In the genomic region with DNA sequence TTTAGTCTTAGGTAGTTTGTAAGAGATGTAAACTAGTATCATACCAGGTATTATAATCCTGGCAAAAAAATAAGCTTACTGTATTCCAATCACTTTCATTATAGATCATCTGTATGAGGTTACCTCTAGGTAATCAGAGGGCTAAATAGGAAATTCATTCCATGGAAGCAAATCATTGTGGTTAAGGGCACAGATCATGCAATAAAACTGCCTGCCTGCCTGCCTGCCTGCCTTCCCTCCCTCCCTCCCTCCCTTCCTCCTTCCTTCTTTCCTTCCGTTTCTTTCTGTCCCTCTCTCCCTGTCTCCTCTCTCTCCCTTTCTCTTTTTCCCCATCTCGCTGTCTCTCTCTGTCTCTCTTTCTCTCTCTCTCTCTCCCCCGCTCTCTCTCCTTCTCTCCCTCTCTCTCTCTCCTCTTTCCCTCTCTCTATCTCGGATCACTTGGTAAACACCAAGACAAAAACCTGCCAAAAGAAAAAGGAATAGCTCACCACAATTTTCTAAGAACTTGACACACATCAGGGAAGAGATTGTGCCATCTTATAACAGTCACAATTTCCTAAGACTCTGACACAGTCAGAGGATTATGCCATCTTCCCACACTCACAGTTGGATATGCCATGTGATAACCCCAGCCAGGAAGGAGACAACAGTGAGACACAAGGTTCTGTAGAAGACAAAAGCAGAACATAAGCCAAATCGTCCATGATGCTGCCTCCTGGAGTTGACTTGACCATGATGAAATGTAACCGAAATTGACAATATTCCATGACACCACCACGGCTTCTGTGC, we compare ENCODE assay signal across 14 cellular contexts. TPM values are rescaled to one million over a fixed set of nuclear protein-coding genes. Genes with fewer than 3 reads are reported as not detected.
DNase-seq lines count a peak whose midpoint lies in the region; ATAC-seq, FAIRE-seq and TF ChIP-seq lines count a peak whose summit lies in the region.
"Had no signal": no experiment of that assay in that cellular context is flagged by ENCODE, and none has a peak within 500 bp of the region (broad histone marks: within the 10 kb centered on the region; RNA-seq: fewer than 3 reads in every experiment).

No MANE protein-coding gene starts in this region.

- no peak for TF ChIP-seq CTCF in fibroblast of mammary gland (conservative IDR thresholded peaks at IDR 0.05; ENCODE audit: control insufficient read depth, insufficient read depth, low read depth, low read length)

- H3K4me3 ChIP-seq in fibroblast of mammary gland (ENCODE audit: control insufficient read depth, low read depth, low read length), result no peak overlapping the region
- H3K4me3 ChIP-seq: dorsolateral prefrontal cortex had no signal

- peak; percentile 38 for ATAC-seq in Right ventricle myocardium superior (ENCODE audit: poor library complexity)
- ATAC-seq in GM18502 (IDR thresholded peaks at IDR 0.05; ENCODE audit: poor library complexity, unreplicated experiment), result no peak
- ATAC-seq: HCT116 had no signal

- no peak for DNase-seq in Right ventricle myocardium superior
- no peak for DNase-seq in cardiac septum (ENCODE audit: low spot score)
- DNase-seq in SIG-M5 treated with dmso at 0.1 percent for 504 hours (lab: John Stamatoyannopoulos, UW; ENCODE audit: unreplicated experiment), result peak; percentile 98
- DNase-seq in fibroblast of mammary gland (ENCODE audit: low read depth), result peak; percentile 30
- DNase-seq in urothelium cell line (ENCODE audit: low spot score), result peak; percentile 40
- DNase-seq in amygdala (lab: John Stamatoyannopoulos, UW), result no peak
- DNase-seq in NCI-H1048 (lab: John Stamatoyannopoulos, UW), result no peak
- DNase-seq: activated CD4-positive, CD25-positive, alpha-beta regulatory T cell treated with anti-CD3 and anti-CD28 coated beads, Interleukin-2, amount 50 U/mL, for 72 hours; dorsolateral prefrontal cortex; naive B cell had no signal

- peak; percentile 82 for FAIRE-seq in urothelium cell line (lab: Jason Lieb, UNC)
- FAIRE-seq: A204.1, G401.6 had no signal

- intact Hi-C loops in Right ventricle myocardium superior (cut with DNase I) (no loop called here), cardiac septum (cut with DNase I) (no loop called here)

RNA-seq across cellular contexts. Expression of a gene that starts 3.0 kb away (rescaled TPM):
- not detected for total RNA-seq in Right ventricle myocardium superior
- not detected for total RNA-seq in cardiac septum

RNA-seq across cellular contexts. Expression of a gene that starts 17.1 kb away (rescaled TPM):
- total RNA-seq in Right ventricle myocardium superior (0.11 TPM), cardiac septum (not detected)

RNA-seq across cellular contexts. Expression of a gene that starts 28.6 kb away (rescaled TPM):
- total RNA-seq in Right ventricle myocardium superior, result not detected
- not detected for total RNA-seq in cardiac septum

RNA-seq across cellular contexts. Expression of a gene that starts 56.3 kb away (rescaled TPM):
- total RNA-seq in Right ventricle myocardium superior (7.8 TPM), cardiac septum (0.30 TPM)

Comparison
In these comparisons a context has a peak if more than half of its experiments do, and no peak if none do; other contexts are left out.
1. DNase-seq: peak in SIG-M5 treated with dmso at 0.1 percent for 504 hours (single experiment), fibroblast of mammary gland (single experiment) and urothelium cell line (single experiment); none in Right ventricle myocardium superior (single experiment), cardiac septum (single experiment), amygdala (0 of 56) and NCI-H1048 (single experiment).